In the genomic region with DNA sequence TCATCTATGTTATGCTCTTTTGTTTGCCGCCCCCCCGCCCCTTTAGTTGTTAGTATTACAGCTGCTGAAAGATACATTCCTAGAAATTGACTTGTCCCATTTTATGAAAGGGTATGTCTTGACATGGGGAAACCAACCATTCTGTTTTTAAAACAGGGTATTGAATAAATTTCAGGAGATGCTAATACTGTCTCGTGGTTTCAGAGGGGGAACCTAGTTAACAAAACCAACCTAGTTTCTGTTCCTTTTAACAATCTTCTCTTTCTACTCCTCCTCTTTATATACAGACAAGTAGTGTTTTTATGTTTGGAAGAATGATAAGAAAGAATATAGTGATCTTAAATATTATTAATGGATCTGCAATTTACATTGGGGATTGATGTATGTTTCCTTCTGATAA, we compare ENCODE assay signal across 23 cellular contexts. TPM values are rescaled to one million over a fixed set of nuclear protein-coding genes. Genes with fewer than 3 reads are reported as not detected.
DNase-seq lines count a peak whose midpoint lies in the region; ATAC-seq and TF ChIP-seq lines count a peak whose summit lies in the region.
"Had no signal": no experiment of that assay in that cellular context is flagged by ENCODE, and none has a peak within 500 bp of the region (broad histone marks: within the 10 kb centered on the region; RNA-seq: fewer than 3 reads in every experiment).

No MANE protein-coding gene starts in this region.

- ATAC-seq in GM18870 (IDR thresholded peaks at IDR 0.05; ENCODE audit: unreplicated experiment) = peak; percentile 28
- no peak for ATAC-seq in left lung
- no peak for ATAC-seq in GM21423 (IDR thresholded peaks at IDR 0.05; ENCODE audit: unreplicated experiment)
- ATAC-seq: foreskin keratinocyte; PC-3; stimulated activated naive CD8-positive, alpha-beta T cell treated with anti-CD3 and anti-CD28 coated beads, Interleukin-15, Interleukin-2, amounts not matched to agents 100 U/mL and 50 U/mL, for 24 hours had no signal

- TF ChIP-seq CTCF in GM10248 (IDR thresholded peaks at IDR 0.05; ENCODE audit: control extremely low read depth, extremely low read depth, low read depth, missing control alignments) = no peak
- no peak for TF ChIP-seq CTCF in hepatocyte (IDR thresholded peaks at IDR 0.05; ENCODE audit: poor library complexity)
- no peak for TF ChIP-seq CTCF in left lung (IDR thresholded peaks at IDR 0.05)
- TF ChIP-seq CTCF in lower leg skin (IDR thresholded peaks at IDR 0.05) = no peak

- H3K27me3 ChIP-seq in hepatocyte (peaks cover 19% of the 10 kb centered on the region), left lung (peaks cover 0 to 26% of the 10 kb centered on the region in 2 donors)
- H3K27me3 ChIP-seq: upper lobe of left lung had no signal

- CTCF ChIA-PET in GM10248 (lab: Yijun Ruan, JAX) = interaction anchor here (0.7 to 1.5 kb wide), 10 partner anchors 11 to 291 kb away, joined by 3 to 7 read pairs (median 4); no protein-coding TSS in a partner anchor

- H3K79me2 ChIP-seq in hepatocyte = peaks cover 52% of the 10 kb centered on the region

- H3K4me1 ChIP-seq in hepatocyte (ENCODE audit: insufficient read depth) (peaks cover 4% of the 10 kb centered on the region), left lung (peaks cover 4 to 54% of the 10 kb centered on the region in 2 donors)
- H3K4me1 ChIP-seq: foreskin keratinocyte had no signal

- H3K27ac ChIP-seq in hepatocyte (peak overlapping the region; percentile 2), left lung (no peak overlapping the region)
- H3K27ac ChIP-seq: brain microvascular endothelial cell, foreskin keratinocyte, SJSA1 had no signal

- no peaks in the 10 kb centered on the region for H3K9me3 ChIP-seq in hepatocyte (ENCODE audit: low read depth)
- no peaks in the 10 kb centered on the region for H3K9me3 ChIP-seq in left lung
- H3K9me3 ChIP-seq: left ventricle myocardium inferior, MG63, SJSA1, upper lobe of left lung had no signal

- H2AFZ ChIP-seq in hepatocyte = no peak overlapping the region

- no peak for TF ChIP-seq POLR2A in lower leg skin (IDR thresholded peaks at IDR 0.05)

- DNase-seq in GM10248 (ENCODE audit: extremely low spot score) (peak; percentile 45), NAMALWA (ENCODE audit: low spot score) (peak; percentile 44), hepatocyte (ENCODE audit: low spot score) (no peak), left lung (no peak), lower leg skin (ENCODE audit: low spot score in 2 of 2) (no peak), NCI-H774 (lab: John Stamatoyannopoulos, UW) (no peak)
- DNase-seq: activated CD8-positive, alpha-beta memory T cell treated with anti-CD3 and anti-CD28 coated beads for 24 hours; activated naive CD8-positive, alpha-beta T cell treated with anti-CD3 and anti-CD28 coated beads, Interleukin-2, amount 10 ng/mL, durations not matched to agents 7 days and 5 days; brain microvascular endothelial cell; CD4-positive, alpha-beta memory T cell; cortex of kidney; DND-41; foreskin keratinocyte; left ventricle myocardium inferior; MG63; NCI-H2029 treated with DMSO at 0.1 percent for 48 hours; occipital lobe; PC-3; stimulated activated naive CD8-positive, alpha-beta T cell treated with anti-CD3 and anti-CD28 coated beads, Interleukin-15, Interleukin-2, amounts not matched to agents 100 U/mL and 50 U/mL, for 24 hours; upper lobe of left lung had no signal

- H3K9me2 ChIP-seq in hepatocyte (replicated peaks; ENCODE audit: insufficient read depth) = no peaks in the 10 kb centered on the region

- intact Hi-C loops in left lung (cut with DNase I) = no loop called here
- intact Hi-C loops in lower leg skin (cut with DNase I; ENCODE audit: low total_unique reads) = no loop called here

- no peak overlapping the region for H3K4me3 ChIP-seq in hepatocyte
- no peak overlapping the region for H3K4me3 ChIP-seq in left lung
- H3K4me3 ChIP-seq in lower leg skin (ENCODE audit: low read depth, poor library complexity, severe bottlenecking) = no peak overlapping the region
- H3K4me3 ChIP-seq: MG63, SJSA1 had no signal

- H3K36me3 ChIP-seq in hepatocyte (replicated peaks; ENCODE audit: insufficient read depth, low read depth) (no peaks in the 10 kb centered on the region), left lung (no peaks in the 10 kb centered on the region)
- H3K36me3 ChIP-seq: brain microvascular endothelial cell, left ventricle myocardium inferior, MG63, SJSA1, upper lobe of left lung had no signal

- H4K20me1 ChIP-seq in hepatocyte (ENCODE audit: insufficient read depth, poor library complexity, severe bottlenecking) = no peaks in the 10 kb centered on the region

- H3K4me2 ChIP-seq in hepatocyte = no peak overlapping the region

- POLR2A ChIA-PET in GM10248 (lab: Yijun Ruan, JAX) = no interaction called here

- 90% methylated on average over 3 of the region's 3 CpGs for WGBS in hepatocyte (ENCODE audit: low lambda C conversion rate, missing lambda C conversion rate)
- 76 to 85% methylated on average over 3 of the region's 3 CpGs for WGBS in lower leg skin, 2 donors

RNA-seq across cellular contexts. Expression of gene PIP5K1B, which starts 3.5 kb away (rescaled TPM):
- 10.2 and 11.1 TPM in 2 replicates for total RNA-seq in hepatocyte
- 2.5 and 3.7 TPM in 2 replicates for polyA plus RNA-seq in hepatocyte
- 10 to 100 TPM; 24.8 to 31.0 TPM for total RNA-seq in left lung
- total RNA-seq in lower leg skin = 1 to 10 TPM in 3 of 4 donors, under 1 TPM in 1; 0.42 to 3.3 (median 2.7) TPM
- total RNA-seq: PC-3, SJSA1 had no signal
- polyA plus RNA-seq: foreskin keratinocyte had no signal

Comparison
In these comparisons a context has a peak if more than half of its experiments do, and no peak if none do; other contexts are left out.
1. DNase-seq: peak in GM10248 (single experiment) and NAMALWA (single experiment); none in hepatocyte (single experiment), left lung (0 of 2), lower leg skin (0 of 2) and NCI-H774 (single experiment).